ENCODE assay signal across 1 cellular context in genomic region chr1:16064536-16065196, GRCh38.
TF ChIP-seq lines count a peak whose summit lies in the region.

No MANE protein-coding gene starts in this region.

TF ChIP-seq in K562, 482 proteins besides CTCF, POLR2A, EP300 and RAD21:
- TF ChIP-seq E2F4 (CRISPR knock-in tag; IDR thresholded peaks at IDR 0.05; ENCODE audit: low read depth), result no peak
- peak; percentile 51; the same call in 1 of the 2 replicates for TF ChIP-seq CTBP1 (IDR thresholded peaks at IDR 0.05; ENCODE audit: borderline replicate concordance)
- no peak for TF ChIP-seq MCM7 (IDR thresholded peaks at IDR 0.05)
- TF ChIP-seq JUNB (CRISPR knock-in tag; conservative IDR thresholded peaks at IDR 0.05), result no peak
- no peak for TF ChIP-seq ZNF778 (CRISPR knock-in tag; IDR thresholded peaks at IDR 0.05)
- TF ChIP-seq ARID4B (CRISPR knock-in tag; IDR thresholded peaks at IDR 0.05), result 0 out of 2 replicates have a peak, but pooled peaks have one; percentile 34
- TF ChIP-seq PRMT5 (CRISPR knock-in tag; IDR thresholded peaks at IDR 0.05), result no peak
TF ChIP-seq in K562: peak in this region for 2.
